Comparison of ENCODE assay signal across 17 cellular contexts in genomic region chr10:43125881-43126731, GRCh38. TPM values are rescaled to one million over a fixed set of nuclear protein-coding genes. Genes with fewer than 3 reads are reported as not detected.
DNase-seq lines count a peak whose midpoint lies in the region; ATAC-seq and TF ChIP-seq lines count a peak whose summit lies in the region.
"Had no signal": no experiment of that assay in that cellular context is flagged by ENCODE, and none has a peak within 500 bp of the region (broad histone marks: within the 10 kb centered on the region; RNA-seq: fewer than 3 reads in every experiment).

No MANE protein-coding gene starts in this region.

- H3K79me2 ChIP-seq in MM.1S (ENCODE audit: low read length): no peaks in the 10 kb centered on the region

- H3K36me3 Mint-ChIP-seq in CD14-positive monocyte: peaks cover 0 to 6% of the 10 kb centered on the region in 2 donors
- H3K36me3 Mint-ChIP-seq in immature natural killer cell: no peaks in the 10 kb centered on the region
- H3K36me3 Mint-ChIP-seq: activated naive CD4-positive, alpha-beta T cell treated with anti-CD3 and anti-CD28 coated beads, Interleukin-2, amount 50 U/mL, for 24 hours; brain; mesothelial cell of epicardium; T-cell had no signal

- H3K4me1 ChIP-seq in MM.1S (ENCODE audit: low read length): peaks cover 28% of the 10 kb centered on the region
- peaks cover 9 to 47% (median 14%) of the 10 kb centered on the region in 6 donors for H3K4me1 ChIP-seq in spleen

- no peaks in the 10 kb centered on the region for H3K9me2 ChIP-seq in MM.1S (replicated peaks; ENCODE audit: insufficient read depth, low read length)

- H3K4me3 ChIP-seq in MM.1S (ENCODE audit: low read length) (no peak overlapping the region), spleen (no peak overlapping the region)
- H3K4me3 ChIP-seq: heart left ventricle had no signal

- H4K20me1 ChIP-seq in MM.1S (ENCODE audit: insufficient read depth, low read length): no peaks in the 10 kb centered on the region

- WGBS in spleen, 5 donors: 87 to 92% (median 88%) methylated on average over 15 to 23 of the region's 23 CpGs

- H3K9ac ChIP-seq in MM.1S (ENCODE audit: low read length): no peak overlapping the region

- H3K4me3 Mint-ChIP-seq in CD14-positive monocyte (peak overlapping the region in 1 of 2 donors; percentile 57), immature natural killer cell (no peak overlapping the region)
- H3K4me3 Mint-ChIP-seq: activated naive CD4-positive, alpha-beta T cell treated with anti-CD3 and anti-CD28 coated beads, Interleukin-2, amount 50 U/mL, for 24 hours; brain; mesothelial cell of epicardium; T-cell had no signal

- no peaks in the 10 kb centered on the region for H3K27me3 Mint-ChIP-seq in CD14-positive monocyte (ENCODE audit: low read depth in 3 of 3)
- H3K27me3 Mint-ChIP-seq in immature natural killer cell (ENCODE audit: low read depth in 3 of 3): no peaks in the 10 kb centered on the region
- H3K27me3 Mint-ChIP-seq: activated naive CD4-positive, alpha-beta T cell treated with anti-CD3 and anti-CD28 coated beads, Interleukin-2, amount 50 U/mL, for 24 hours; T-cell had no signal

- H3K4me2 ChIP-seq in MM.1S (ENCODE audit: low read depth, low read length): 0 out of 2 replicates have a peak overlapping the region, but pooled peaks have one; percentile 1

- no peaks in the 10 kb centered on the region for H3K9me3 Mint-ChIP-seq in CD14-positive monocyte
- H3K9me3 Mint-ChIP-seq in immature natural killer cell: no peaks in the 10 kb centered on the region
- H3K9me3 Mint-ChIP-seq: activated naive CD4-positive, alpha-beta T cell treated with anti-CD3 and anti-CD28 coated beads, Interleukin-2, amount 50 U/mL, for 24 hours; brain; mesothelial cell of epicardium; T-cell had no signal

- intact Hi-C loops in CD14-positive monocyte (cut with micrococcal nuclease) (no loop called here), spleen (cut with DNase I; ENCODE audit: low total_unique reads) (no loop called here)

- peaks cover 11% of the 10 kb centered on the region for H3F3A ChIP-seq in MM.1S (ENCODE audit: insufficient read depth, low read length)

- peak overlapping the region; percentile 70 to 92 (median 88) for H3K27ac Mint-ChIP-seq in CD14-positive monocyte
- H3K27ac Mint-ChIP-seq in immature natural killer cell: peak overlapping the region in 4 of 6 donors; percentile 69 to 82 (median 80)
- H3K27ac Mint-ChIP-seq: brain, mesothelial cell of epicardium had no signal

- no peak for TF ChIP-seq POLR2A in spleen (IDR thresholded peaks at IDR 0.05)

- TF ChIP-seq CTCF in CD14-positive monocyte (IDR thresholded peaks at IDR 0.05): no peak
- TF ChIP-seq CTCF in MM.1S (IDR thresholded peaks at IDR 0.05; ENCODE audit: low read length): no peak
- no peak for TF ChIP-seq CTCF in spleen (IDR thresholded peaks at IDR 0.05 in 8 of 11, conservative IDR thresholded peaks at IDR 0.05 in 3 of 11)

- ATAC-seq in GM18868 (IDR thresholded peaks at IDR 0.05; ENCODE audit: unreplicated experiment): no peak
- ATAC-seq: heart left ventricle, T-cell had no signal

- H3K9me3 ChIP-seq in MM.1S (replicated peaks; ENCODE audit: insufficient read depth, low read length) (no peaks in the 10 kb centered on the region), spleen (no peaks in the 10 kb centered on the region)
- H3K9me3 ChIP-seq: heart left ventricle had no signal

- H3K36me3 ChIP-seq in MM.1S (replicated peaks; ENCODE audit: insufficient read depth, low read length): no peaks in the 10 kb centered on the region
- H3K36me3 ChIP-seq in spleen: no peaks in the 10 kb centered on the region
- H3K36me3 ChIP-seq: heart left ventricle, WERI-Rb-1 had no signal

- H3K27me3 ChIP-seq in MM.1S (replicated peaks; ENCODE audit: insufficient read depth, low read length) (no peaks in the 10 kb centered on the region), spleen (replicated peaks in 1 of 7) (no peaks in the 10 kb centered on the region)

- peak; percentile 33 for DNase-seq in CD14-positive monocyte (ENCODE audit: low spot score)
- DNase-seq in MM.1S: no peak
- no peak for DNase-seq in immature natural killer cell
- peak; percentile 69 for DNase-seq in spleen
- no peak for DNase-seq in SW 1271 (lab: John Stamatoyannopoulos, UW)
- no peak for DNase-seq in amygdala (lab: John Stamatoyannopoulos, UW)
- DNase-seq: DMS53, NCI-H1930, NCI-H446 had no signal

- no peak overlapping the region for H3K27ac ChIP-seq in MM.1S (ENCODE audit: low read length)
- H3K27ac ChIP-seq in spleen: peak overlapping the region in 1 of 8 donors; percentile 64
- H3K27ac ChIP-seq: C4-2B, WERI-Rb-1 had no signal

- H2AFZ ChIP-seq in MM.1S (ENCODE audit: low read length): no peak overlapping the region

- H3K4me1 Mint-ChIP-seq in CD14-positive monocyte (peaks cover 94% of the 10 kb centered on the region), immature natural killer cell (peaks cover 54 to 58% of the 10 kb centered on the region in 2 donors)

RNA-seq across cellular contexts. Expression of gene CSGALNACT2, which starts 12.1 kb away (rescaled TPM):
- polyA plus RNA-seq in CD14-positive monocyte: 10 to 100 TPM; 43.7 to 48.2 TPM
- 10 to 100 TPM; 14.8 to 27.6 (median 17.6) TPM for polyA plus RNA-seq in immature natural killer cell
- total RNA-seq in spleen: 10 to 100 TPM; 29.8 to 77.1 (median 41.9) TPM
- polyA plus RNA-seq in spleen: 10 to 100 TPM in 1 of 3 donors, 1 to 10 TPM in 2; 8.1 to 10.1 (median 8.5) TPM

RNA-seq across cellular contexts. Expression of gene RET, which starts 49.2 kb away (rescaled TPM):
- polyA plus RNA-seq in CD14-positive monocyte: under 1 TPM; 0.08 to 0.14 TPM
- under 1 TPM in 1 of 3 donors, not detected in 2; 0.27 TPM for polyA plus RNA-seq in immature natural killer cell
- under 1 TPM in 5 of 7 donors, not detected in 2; 0.30 to 0.54 (median 0.34) TPM for total RNA-seq in spleen
- polyA plus RNA-seq in spleen: under 1 TPM; 0.02 to 0.11 (median 0.10) TPM

Comparison
In these comparisons a context has a peak if more than half of its experiments do, and no peak if none do; other contexts are left out.
1. DNase-seq: peak in CD14-positive monocyte (single experiment) and spleen (single experiment); none in MM.1S (single experiment), immature natural killer cell (0 of 3), SW 1271 (0 of 2) and amygdala (0 of 56).